Comparison of ENCODE assay signal across 15 cellular contexts in the genomic region with DNA sequence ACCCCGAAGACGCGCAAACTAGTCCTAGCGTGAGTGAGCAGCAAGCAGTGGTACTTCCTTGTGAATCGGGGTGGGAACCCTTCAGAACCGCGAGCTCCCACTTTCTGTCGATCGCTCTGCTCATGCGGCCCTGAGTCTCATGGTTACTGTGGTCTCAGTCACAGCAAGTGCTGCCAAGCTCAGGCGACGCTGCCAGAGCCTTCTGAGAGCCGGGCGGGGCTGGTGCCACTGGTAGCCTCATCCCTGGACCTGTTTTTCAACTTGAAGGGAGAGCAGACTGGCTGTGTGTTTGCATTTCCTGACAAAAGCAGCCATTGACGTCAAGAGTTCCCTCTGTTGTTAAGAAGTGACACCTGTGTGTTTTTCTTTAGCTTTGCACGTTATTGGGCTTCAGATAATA. TPM values are rescaled to one million over a fixed set of nuclear protein-coding genes. Genes with fewer than 3 reads are reported as not detected.
DNase-seq lines count a peak whose midpoint lies in the region; ATAC-seq lines count a peak whose summit lies in the region.
"Had no signal": no experiment of that assay in that cellular context is flagged by ENCODE, and none has a peak within 500 bp of the region (broad histone marks: within the 10 kb centered on the region; RNA-seq: fewer than 3 reads in every experiment).

No MANE protein-coding gene starts in this region.

- no peaks in the 10 kb centered on the region for H3K27me3 Mint-ChIP-seq in stimulated activated memory B cell treated with anti-CD40 and anti-IgM and Interleukin-4, amounts not matched to agents 10 μg/mL and 1 μg/mL and 100 μg/mL, for 72 hours
- H3K27me3 Mint-ChIP-seq: activated naive CD8-positive, alpha-beta T cell treated with anti-CD3 and anti-CD28 coated beads for 36 hours had no signal

- peak; percentile 37 for DNase-seq in NCI-H345 (lab: John Stamatoyannopoulos, UW)
- no peak for DNase-seq in NCI-H345 treated with DMSO at 0.1 percent for 48 hours (lab: John Stamatoyannopoulos, UW; ENCODE audit: unreplicated experiment)
- no peak for DNase-seq in epithelial cell of prostate (ENCODE audit: low read depth, low spot score)
- peak; percentile 89 for DNase-seq in midbrain (lab: John Stamatoyannopoulos, UW)
- DNase-seq in ureter (ENCODE audit: low spot score) = peak; percentile 82
- DNase-seq in H4 (ENCODE audit: low spot score) = no peak
- no peak for DNase-seq in KG1 (lab: John Stamatoyannopoulos, UW)
- DNase-seq: activated naive CD8-positive, alpha-beta T cell treated with anti-CD3 and anti-CD28 coated beads for 36 hours; Calu3; IMR-90; mesenchymal stem cell; NCI-H1436 treated with DMSO at 0.1 percent for 48 hours had no signal

- H3K27ac Mint-ChIP-seq in stimulated activated memory B cell treated with anti-CD40 and anti-IgM and Interleukin-4, amounts not matched to agents 10 μg/mL and 1 μg/mL and 100 μg/mL, for 72 hours = no peak overlapping the region
- H3K27ac Mint-ChIP-seq: activated naive CD8-positive, alpha-beta T cell treated with anti-CD3 and anti-CD28 coated beads for 36 hours had no signal

- no peaks in the 10 kb centered on the region for H3K4me1 Mint-ChIP-seq in stimulated activated memory B cell treated with anti-CD40 and anti-IgM and Interleukin-4, amounts not matched to agents 10 μg/mL and 1 μg/mL and 100 μg/mL, for 72 hours

- ATAC-seq in stimulated activated memory B cell treated with anti-CD40 and anti-IgM and Interleukin-4, amounts not matched to agents 10 μg/mL and 1 μg/mL and 100 μg/mL, for 72 hours = no peak
- ATAC-seq: HCT116 had no signal

- no peaks in the 10 kb centered on the region for H3K9me3 Mint-ChIP-seq in stimulated activated memory B cell treated with anti-CD40 and anti-IgM and Interleukin-4, amounts not matched to agents 10 μg/mL and 1 μg/mL and 100 μg/mL, for 72 hours
- H3K9me3 Mint-ChIP-seq: activated naive CD8-positive, alpha-beta T cell treated with anti-CD3 and anti-CD28 coated beads for 36 hours had no signal

- no peak overlapping the region for H3K4me3 Mint-ChIP-seq in stimulated activated memory B cell treated with anti-CD40 and anti-IgM and Interleukin-4, amounts not matched to agents 10 μg/mL and 1 μg/mL and 100 μg/mL, for 72 hours
- H3K4me3 Mint-ChIP-seq: activated naive CD8-positive, alpha-beta T cell treated with anti-CD3 and anti-CD28 coated beads for 36 hours had no signal

- peaks cover 34% of the 10 kb centered on the region for H3K36me3 Mint-ChIP-seq in stimulated activated memory B cell treated with anti-CD40 and anti-IgM and Interleukin-4, amounts not matched to agents 10 μg/mL and 1 μg/mL and 100 μg/mL, for 72 hours

- peak overlapping the region; percentile 52 for H3K27ac ChIP-seq in epithelial cell of prostate
- H3K27ac ChIP-seq: 22Rv1 had no signal

RNA-seq across cellular contexts. Expression of gene BHLHA15, which starts 32.9 kb away (rescaled TPM):
- total RNA-seq in ureter = 0.73 TPM
- total RNA-seq in H4 (2014; rRNA removed; shearing (Covaris generic)) = not detected in 2 replicates
- total RNA-seq: IMR-90 had no signal

Comparison
In these comparisons a context has a peak if more than half of its experiments do, and no peak if none do; other contexts are left out.
1. DNase-seq: peak in NCI-H345 (single experiment), midbrain (single experiment) and ureter (single experiment); none in NCI-H345 treated with DMSO at 0.1 percent for 48 hours (single experiment), epithelial cell of prostate (single experiment), H4 (single experiment) and KG1 (single experiment).